In genomic region chr5:81078930-81079329, GRCh38 we compare ENCODE assay signal across 1 cellular context.
A peak's percentile ranks its signal among the peaks of the same experiment; 100 is the strongest.
TF ChIP-seq lines count a peak whose summit lies in the region.

No MANE protein-coding gene starts in this region.

TF ChIP-seq in K562, 482 proteins besides CTCF, POLR2A, EP300 and RAD21 (continued from another document):
- TF ChIP-seq, protein P1, sequence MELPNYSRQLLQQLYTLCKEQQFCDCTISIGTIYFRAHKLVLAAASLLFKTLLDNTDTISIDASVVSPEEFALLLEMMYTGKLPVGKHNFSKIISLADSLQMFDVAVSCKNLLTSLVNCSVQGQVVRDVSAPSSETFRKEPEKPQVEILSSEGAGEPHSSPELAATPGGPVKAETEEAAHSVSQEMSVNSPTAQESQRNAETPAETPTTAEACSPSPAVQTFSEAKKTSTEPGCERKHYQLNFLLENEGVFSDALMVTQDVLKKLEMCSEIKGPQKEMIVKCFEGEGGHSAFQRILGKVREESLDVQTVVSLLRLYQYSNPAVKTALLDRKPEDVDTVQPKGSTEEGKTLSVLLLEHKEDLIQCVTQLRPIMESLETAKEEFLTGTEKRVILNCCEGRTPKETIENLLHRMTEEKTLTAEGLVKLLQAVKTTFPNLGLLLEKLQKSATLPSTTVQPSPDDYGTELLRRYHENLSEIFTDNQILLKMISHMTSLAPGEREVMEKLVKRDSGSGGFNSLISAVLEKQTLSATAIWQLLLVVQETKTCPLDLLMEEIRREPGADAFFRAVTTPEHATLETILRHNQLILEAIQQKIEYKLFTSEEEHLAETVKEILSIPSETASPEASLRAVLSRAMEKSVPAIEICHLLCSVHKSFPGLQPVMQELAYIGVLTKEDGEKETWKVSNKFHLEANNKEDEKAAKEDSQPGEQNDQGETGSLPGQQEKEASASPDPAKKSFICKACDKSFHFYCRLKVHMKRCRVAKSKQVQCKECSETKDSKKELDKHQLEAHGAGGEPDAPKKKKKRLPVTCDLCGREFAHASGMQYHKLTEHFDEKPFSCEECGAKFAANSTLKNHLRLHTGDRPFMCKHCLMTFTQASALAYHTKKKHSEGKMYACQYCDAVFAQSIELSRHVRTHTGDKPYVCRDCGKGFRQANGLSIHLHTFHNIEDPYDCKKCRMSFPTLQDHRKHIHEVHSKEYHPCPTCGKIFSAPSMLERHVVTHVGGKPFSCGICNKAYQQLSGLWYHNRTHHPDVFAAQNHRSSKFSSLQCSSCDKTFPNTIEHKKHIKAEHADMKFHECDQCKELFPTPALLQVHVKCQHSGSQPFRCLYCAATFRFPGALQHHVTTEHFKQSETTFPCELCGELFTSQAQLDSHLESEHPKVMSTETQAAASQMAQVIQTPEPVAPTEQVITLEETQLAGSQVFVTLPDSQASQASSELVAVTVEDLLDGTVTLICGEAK (IDR thresholded peaks at IDR 0.05): 0 out of 2 replicates have a peak, but pooled peaks have one; percentile 24
- TF ChIP-seq, protein P1 (CRISPR knock-in tag; IDR thresholded peaks at IDR 0.05): no peak
- TF ChIP-seq ZNF3 (CRISPR knock-in tag; IDR thresholded peaks at IDR 0.05): no peak
- TF ChIP-seq SMAD1 (IDR thresholded peaks at IDR 0.05; ENCODE audit: low read depth, low read length, partially characterized antibody): no peak
- TF ChIP-seq NR2C1 (IDR thresholded peaks at IDR 0.05): peak; percentile 32; the same call in 1 of the 2 replicates
- peak; percentile 67; the same call in 1 of the 2 replicates for TF ChIP-seq NR2C1 (tag; IDR thresholded peaks at IDR 0.05)
- no peak for TF ChIP-seq KAT7 (CRISPR knock-in tag; IDR thresholded peaks at IDR 0.05; ENCODE audit: borderline replicate concordance)
- no peak for TF ChIP-seq NR2C2 (CRISPR knock-in tag; IDR thresholded peaks at IDR 0.05)
- peak; percentile 65 for TF ChIP-seq NR2C2 (tag; IDR thresholded peaks at IDR 0.05)
- 0 out of 2 replicates have a peak, but pooled peaks have one; percentile 20 for TF ChIP-seq GABPA (tag; conservative IDR thresholded peaks at IDR 0.05; ENCODE audit: low read depth)
